Comparison of ENCODE assay signal across 6 cellular contexts in the genomic region with DNA sequence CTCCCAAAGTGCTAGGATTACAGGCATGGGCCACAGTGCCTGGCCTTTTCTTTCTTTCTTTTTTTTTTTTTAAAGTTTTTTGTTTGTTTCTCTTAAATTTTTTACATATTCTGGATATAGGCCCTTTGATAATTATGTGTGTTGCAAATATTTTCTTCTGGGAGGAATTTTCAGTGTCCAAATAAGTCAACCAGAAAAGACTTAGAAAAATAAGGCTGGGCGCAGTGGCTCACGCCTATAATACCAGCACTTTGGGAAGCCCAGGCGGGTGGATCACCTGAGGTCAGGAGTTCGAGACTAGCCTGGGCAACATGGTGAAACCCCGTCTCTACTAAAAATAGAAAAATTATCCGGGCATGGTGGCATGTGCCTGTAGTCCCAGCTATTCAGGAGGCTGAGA. TPM values are rescaled to one million over a fixed set of nuclear protein-coding genes. Genes with fewer than 3 reads are reported as not detected.
"Had no signal": no experiment of that assay in that cellular context is flagged by ENCODE, and none has a peak within 500 bp of the region (broad histone marks: within the 10 kb centered on the region; RNA-seq: fewer than 3 reads in every experiment).

No MANE protein-coding gene starts in this region.

RNA-seq across cellular contexts. Expression of a gene that starts 44.7 kb away (rescaled TPM):
- total RNA-seq: endothelial cell of umbilical vein, gastrocnemius medialis, mononuclear cell, SK-MEL-5, temporal lobe, uterus had no signal
- polyA plus RNA-seq: endothelial cell of umbilical vein had no signal
